In the genomic region with DNA sequence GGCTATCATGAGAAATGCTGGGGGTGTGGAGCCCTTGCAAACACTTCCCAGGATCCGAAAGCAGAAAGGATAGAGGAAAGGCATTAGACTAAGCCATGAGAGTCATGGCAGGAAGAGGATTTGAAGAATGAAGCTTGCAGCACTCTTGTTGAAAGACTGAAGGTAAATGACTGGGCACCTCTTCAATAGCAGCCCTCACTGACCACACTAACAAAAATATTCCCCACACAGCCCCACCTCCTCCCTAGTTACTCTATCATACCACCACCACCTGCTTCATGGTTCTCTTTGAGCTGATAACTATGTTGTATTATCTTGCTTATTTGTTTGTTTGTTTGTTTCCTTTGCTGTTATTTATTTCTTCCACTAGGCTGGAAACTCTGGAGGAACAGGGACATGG, we compare ENCODE assay signal across 14 cellular contexts. TPM values are rescaled to one million over a fixed set of nuclear protein-coding genes. Genes with fewer than 3 reads are reported as not detected.
DNase-seq lines count a peak whose midpoint lies in the region; ATAC-seq and TF ChIP-seq lines count a peak whose summit lies in the region.
"Had no signal": no experiment of that assay in that cellular context is flagged by ENCODE, and none has a peak within 500 bp of the region (broad histone marks: within the 10 kb centered on the region; RNA-seq: fewer than 3 reads in every experiment).

No MANE protein-coding gene starts in this region.

- H3K27ac Mint-ChIP-seq in brain (peak overlapping the region in 3 of 5 experiments; percentile 10 to 55 (median 28)), type B pancreatic cell (peak overlapping the region; percentile 2)

- H3K4me3 Mint-ChIP-seq in brain (no peak overlapping the region), type B pancreatic cell (no peak overlapping the region)
- H3K4me3 Mint-ChIP-seq: CD8-positive, alpha-beta memory T cell had no signal

- peak overlapping the region; percentile 28 for H3K27ac ChIP-seq in RWPE2 (ENCODE audit: poor library complexity, severe bottlenecking)
- H3K27ac ChIP-seq: A549, BLaER1 had no signal

- ATAC-seq in RWPE2 (ENCODE audit: low read depth) (no peak), HG03196 (IDR thresholded peaks at IDR 0.05; ENCODE audit: unreplicated experiment) (no peak), GM18511 (IDR thresholded peaks at IDR 0.05; ENCODE audit: unreplicated experiment) (no peak)
- ATAC-seq: A549 had no signal

- peaks cover 32% of the 10 kb centered on the region for H3K4me1 ChIP-seq in RWPE2 (ENCODE audit: insufficient read depth, poor library complexity, severe bottlenecking)

- H3K36me3 ChIP-seq in RWPE2 (ENCODE audit: low read depth): no peaks in the 10 kb centered on the region
- H3K36me3 ChIP-seq: BLaER1 had no signal

- TF ChIP-seq CTCF in RWPE2 (IDR thresholded peaks at IDR 0.05; ENCODE audit: poor library complexity, severe bottlenecking): no peak
- no peak for TF ChIP-seq CTCF in brain (conservative IDR thresholded peaks at IDR 0.05)
- TF ChIP-seq CTCF in type B pancreatic cell (conservative IDR thresholded peaks at IDR 0.05): no peak

- no peaks in the 10 kb centered on the region for H3K27me3 ChIP-seq in RWPE2 (ENCODE audit: insufficient read depth, poor library complexity, severe bottlenecking)
- H3K27me3 ChIP-seq: BLaER1 had no signal

- H3K27me3 Mint-ChIP-seq in brain: peaks cover 7% of the 10 kb centered on the region
- no peaks in the 10 kb centered on the region for H3K27me3 Mint-ChIP-seq in type B pancreatic cell

- DNase-seq in M059J (ENCODE audit: low read depth): peak; percentile 53
- no peak for DNase-seq in RWPE2 (ENCODE audit: low spot score)
- DNase-seq in type B pancreatic cell (ENCODE audit: extremely low spot score, unreplicated experiment): no peak
- no peak for DNase-seq in germinal center (ENCODE audit: low spot score)
- DNase-seq: Caco-2; CD8-positive, alpha-beta memory T cell; DND-41; GDM1; H7 had no signal

- no peak overlapping the region for H3K4me3 ChIP-seq in RWPE2 (ENCODE audit: severe bottlenecking)
- H3K4me3 ChIP-seq: A549, BLaER1 had no signal

- no peaks in the 10 kb centered on the region for H3K9me3 Mint-ChIP-seq in brain
- no peaks in the 10 kb centered on the region for H3K9me3 Mint-ChIP-seq in type B pancreatic cell
- H3K9me3 Mint-ChIP-seq: CD8-positive, alpha-beta memory T cell had no signal

- H3K4me1 Mint-ChIP-seq in brain (peaks cover 24% of the 10 kb centered on the region), type B pancreatic cell (ENCODE audit: unreplicated experiment) (peaks cover 14% of the 10 kb centered on the region)

- no peaks in the 10 kb centered on the region for H3K9me3 ChIP-seq in RWPE2 (ENCODE audit: severe bottlenecking)
- H3K9me3 ChIP-seq: A549, BLaER1, Caco-2 had no signal

- H3K36me3 Mint-ChIP-seq in brain: no peaks in the 10 kb centered on the region
- H3K36me3 Mint-ChIP-seq in type B pancreatic cell: no peaks in the 10 kb centered on the region
- H3K36me3 Mint-ChIP-seq: CD8-positive, alpha-beta memory T cell had no signal

RNA-seq across cellular contexts. Expression of a gene that starts 13.2 kb away (rescaled TPM):
- 94.3 and 134 TPM in 2 replicates for total RNA-seq in M059J (2014; rRNA removed; shearing (Covaris generic))
- polyA plus RNA-seq in brain (ENCODE audit: insufficient read depth, low read depth, low replicate concordance): 432 TPM
- 374 and 695 TPM in 2 replicates for total RNA-seq in type B pancreatic cell (ENCODE audit: low replicate concordance)
